Comparison of ENCODE assay signal across 10 cellular contexts in genomic region chr13:33188093-33188882, GRCh38.
DNase-seq lines count a peak whose midpoint lies in the region; ATAC-seq lines count a peak whose summit lies in the region.
"Had no signal": no experiment of that assay in that cellular context is flagged by ENCODE, and none has a peak within 500 bp of the region (broad histone marks: within the 10 kb centered on the region; RNA-seq: fewer than 3 reads in every experiment).

No MANE protein-coding gene starts in this region.

- H3K4me1 ChIP-seq in neuronal stem cell (ENCODE audit: control insufficient read depth in 2 of 2, insufficient read depth in 1 of 2, low read depth in 1 of 2, low read length in 2 of 2), result peaks cover 10 to 19% of the 10 kb centered on the region in 2 donors

- no peaks in the 10 kb centered on the region for H3K79me1 ChIP-seq in neuronal stem cell (ENCODE audit: low read depth, low read length)

- H4K8ac ChIP-seq in neuronal stem cell (ENCODE audit: low read depth, low read length), result no peak overlapping the region

- H2AK5ac ChIP-seq in neuronal stem cell (ENCODE audit: low read depth, low read length), result no peak overlapping the region

- no peaks in the 10 kb centered on the region for H3K36me3 ChIP-seq in neuronal stem cell (replicated peaks in 1 of 2; ENCODE audit: control insufficient read depth in 2 of 2, insufficient read depth in 2 of 2, low read length in 2 of 2)

- no peak overlapping the region for H2BK120ac ChIP-seq in neuronal stem cell (ENCODE audit: low read depth, low read length)

- no peaks in the 10 kb centered on the region for H3K27me3 ChIP-seq in neuronal stem cell (ENCODE audit: control insufficient read depth in 3 of 3, insufficient read depth in 3 of 3, low read depth in 1 of 3, low read length in 3 of 3)

- H2BK12ac ChIP-seq in neuronal stem cell (ENCODE audit: low read length), result peak overlapping the region; percentile 14

- H3K9ac ChIP-seq in neuronal stem cell (ENCODE audit: low read depth, low read length, poor library complexity), result no peak overlapping the region

- no peak overlapping the region for H3K14ac ChIP-seq in neuronal stem cell (ENCODE audit: low read length)

- peak; percentile 71 for ATAC-seq in GM18867 (IDR thresholded peaks at IDR 0.05; ENCODE audit: unreplicated experiment)
- ATAC-seq in HG02588 (IDR thresholded peaks at IDR 0.05; ENCODE audit: unreplicated experiment), result peak; percentile 70

- H3K23ac ChIP-seq in neuronal stem cell (ENCODE audit: low read depth, low read length, poor library complexity), result no peak overlapping the region

- H2BK5ac ChIP-seq in neuronal stem cell (ENCODE audit: low read length), result no peak overlapping the region

- H2AFZ ChIP-seq in neuronal stem cell (ENCODE audit: low read length), result no peak overlapping the region

- DNase-seq in RPMI8226 (peak; percentile 7), neuronal stem cell (ENCODE audit: low spot score) (no peak), medulla oblongata (ENCODE audit: extremely low spot score) (no peak), NCI-H1092 treated with DMSO at 0.1 percent for 48 hours (lab: John Stamatoyannopoulos, UW) (no peak), ureter (ENCODE audit: low spot score) (no peak), GDM1 (lab: John Stamatoyannopoulos, UW) (no peak)
- DNase-seq: activated naive CD8-positive, alpha-beta T cell treated with anti-CD3 and anti-CD28 coated beads, Interleukin-2, amount 10 ng/mL, durations not matched to agents 7 days and 5 days; NK-92 treated with Interleukin-12 subunit alpha and Interleukin-12 subunit beta, amount 100 ng/mL, for 24 hours had no signal

- H2BK15ac ChIP-seq in neuronal stem cell (ENCODE audit: low read length), result no peak overlapping the region

- no peak overlapping the region for H3K4me2 ChIP-seq in neuronal stem cell (ENCODE audit: insufficient read depth, low read length, poor library complexity, severe bottlenecking)

- H3K27ac ChIP-seq in neuronal stem cell (replicated peaks; ENCODE audit: low read length), result no peak overlapping the region

- no peak overlapping the region for H4K91ac ChIP-seq in neuronal stem cell (ENCODE audit: low read depth, low read length, poor library complexity)

- H3K4ac ChIP-seq in neuronal stem cell (ENCODE audit: low read length), result no peak overlapping the region

- H3K4me3 ChIP-seq in neuronal stem cell (ENCODE audit: low read length in 2 of 2), result no peak overlapping the region

- no peak overlapping the region for H3K18ac ChIP-seq in neuronal stem cell (ENCODE audit: low read length)

- H3K9me3 ChIP-seq in neuronal stem cell (replicated peaks in 1 of 2; ENCODE audit: control insufficient read depth in 2 of 2, insufficient read depth in 1 of 2, low read depth in 1 of 2, low read length in 2 of 2), result no peaks in the 10 kb centered on the region

- no CpG with 5 or more reads among the region's 4 CpGs for WGBS in neuronal stem cell (ENCODE audit: extremely low coverage in 2 of 2, insufficient read length in 2 of 2, insufficient replicate concordance in 1 of 2), 2 donors
